1 cellular context compared by ENCODE assay signal in the genomic region with DNA sequence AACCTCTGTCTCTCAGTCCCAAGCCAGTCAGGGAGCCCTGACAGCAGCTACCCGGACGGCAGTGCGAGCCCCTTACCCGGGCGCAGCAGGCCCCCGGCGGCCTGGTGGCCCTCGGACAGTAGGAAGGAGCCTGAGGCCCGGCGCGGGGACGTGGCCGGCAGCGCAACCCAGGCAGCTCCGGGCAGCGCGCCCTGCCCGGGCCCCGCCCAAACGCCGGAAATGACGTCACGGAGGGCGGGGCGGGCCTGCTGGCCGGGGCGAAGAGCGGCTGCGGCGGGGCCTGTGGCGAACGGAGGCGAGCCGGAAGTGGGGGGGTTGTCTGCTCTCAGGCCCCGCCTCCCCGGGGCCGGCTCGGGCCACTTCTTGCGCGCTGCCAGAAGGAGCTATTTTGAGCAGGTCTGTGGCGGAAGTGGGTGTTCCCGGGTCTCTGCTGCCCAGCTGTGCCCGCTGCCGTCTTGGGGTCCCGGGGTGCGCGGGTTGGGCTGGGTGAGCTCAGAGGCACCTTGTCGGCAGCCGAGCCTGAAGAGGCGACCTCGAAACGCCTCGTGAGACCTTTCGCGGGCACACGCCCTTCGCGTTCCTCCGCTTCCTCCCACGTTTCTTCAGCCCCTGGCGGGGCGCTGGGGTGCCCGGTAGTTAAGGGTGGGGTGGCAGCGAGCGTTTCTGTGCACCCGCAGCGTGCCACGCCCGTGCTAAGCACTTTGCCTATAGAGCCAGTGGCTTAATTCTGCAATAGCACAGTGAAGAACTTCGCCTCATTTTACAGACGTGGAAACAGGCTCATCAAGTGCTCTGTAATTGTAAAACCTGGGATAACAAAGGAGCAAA.
TF ChIP-seq lines count a peak whose summit lies in the region.

A gene (minus strand): TSS at position 193 of the 828 bp plus-strand sequence. CDS start 8,206 bp downstream, outside the sequence.

TF ChIP-seq in HEK293, 187 proteins besides CTCF, POLR2A, EP300 and RAD21 (continued from another document and continues in another):
- TF ChIP-seq, protein P1, sequence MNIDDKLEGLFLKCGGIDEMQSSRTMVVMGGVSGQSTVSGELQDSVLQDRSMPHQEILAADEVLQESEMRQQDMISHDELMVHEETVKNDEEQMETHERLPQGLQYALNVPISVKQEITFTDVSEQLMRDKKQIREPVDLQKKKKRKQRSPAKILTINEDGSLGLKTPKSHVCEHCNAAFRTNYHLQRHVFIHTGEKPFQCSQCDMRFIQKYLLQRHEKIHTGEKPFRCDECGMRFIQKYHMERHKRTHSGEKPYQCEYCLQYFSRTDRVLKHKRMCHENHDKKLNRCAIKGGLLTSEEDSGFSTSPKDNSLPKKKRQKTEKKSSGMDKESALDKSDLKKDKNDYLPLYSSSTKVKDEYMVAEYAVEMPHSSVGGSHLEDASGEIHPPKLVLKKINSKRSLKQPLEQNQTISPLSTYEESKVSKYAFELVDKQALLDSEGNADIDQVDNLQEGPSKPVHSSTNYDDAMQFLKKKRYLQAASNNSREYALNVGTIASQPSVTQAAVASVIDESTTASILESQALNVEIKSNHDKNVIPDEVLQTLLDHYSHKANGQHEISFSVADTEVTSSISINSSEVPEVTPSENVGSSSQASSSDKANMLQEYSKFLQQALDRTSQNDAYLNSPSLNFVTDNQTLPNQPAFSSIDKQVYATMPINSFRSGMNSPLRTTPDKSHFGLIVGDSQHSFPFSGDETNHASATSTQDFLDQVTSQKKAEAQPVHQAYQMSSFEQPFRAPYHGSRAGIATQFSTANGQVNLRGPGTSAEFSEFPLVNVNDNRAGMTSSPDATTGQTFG (tag by site-specific recombination; IDR thresholded peaks at IDR 0.05; ENCODE audit: borderline replicate concordance) = no peak
- TF ChIP-seq ZBTB20 (tag by site-specific recombination; IDR thresholded peaks at IDR 0.05) = peak; percentile 65; the same call in 1 of the 2 replicates
- no peak for TF ChIP-seq ZNF426 (tag by site-specific recombination; IDR thresholded peaks at IDR 0.05)
- TF ChIP-seq ZBTB1 (tag by site-specific recombination; IDR thresholded peaks at IDR 0.05) = no peak
- TF ChIP-seq IKZF3 (tag by site-specific recombination; IDR thresholded peaks at IDR 0.05) = no peak
- no peak for TF ChIP-seq ZNF10 (tag by site-specific recombination; IDR thresholded peaks at IDR 0.05)
- TF ChIP-seq ZBTB48 (tag by site-specific recombination; IDR thresholded peaks at IDR 0.05) = 0 out of 2 replicates have a peak, but pooled peaks have one; percentile 25
- no peak for TF ChIP-seq ZNF175 (tag by site-specific recombination; IDR thresholded peaks at IDR 0.05)
- TF ChIP-seq ZNF23 (tag by site-specific recombination; IDR thresholded peaks at IDR 0.05; ENCODE audit: borderline replicate concordance) = no peak
- TF ChIP-seq ZNF626 (tag by site-specific recombination; IDR thresholded peaks at IDR 0.05) = no peak
- no peak for TF ChIP-seq ZNF157 (tag by site-specific recombination; IDR thresholded peaks at IDR 0.05)
- no peak for TF ChIP-seq ZNF701 (tag by site-specific recombination; IDR thresholded peaks at IDR 0.05)
- TF ChIP-seq, protein P2, sequence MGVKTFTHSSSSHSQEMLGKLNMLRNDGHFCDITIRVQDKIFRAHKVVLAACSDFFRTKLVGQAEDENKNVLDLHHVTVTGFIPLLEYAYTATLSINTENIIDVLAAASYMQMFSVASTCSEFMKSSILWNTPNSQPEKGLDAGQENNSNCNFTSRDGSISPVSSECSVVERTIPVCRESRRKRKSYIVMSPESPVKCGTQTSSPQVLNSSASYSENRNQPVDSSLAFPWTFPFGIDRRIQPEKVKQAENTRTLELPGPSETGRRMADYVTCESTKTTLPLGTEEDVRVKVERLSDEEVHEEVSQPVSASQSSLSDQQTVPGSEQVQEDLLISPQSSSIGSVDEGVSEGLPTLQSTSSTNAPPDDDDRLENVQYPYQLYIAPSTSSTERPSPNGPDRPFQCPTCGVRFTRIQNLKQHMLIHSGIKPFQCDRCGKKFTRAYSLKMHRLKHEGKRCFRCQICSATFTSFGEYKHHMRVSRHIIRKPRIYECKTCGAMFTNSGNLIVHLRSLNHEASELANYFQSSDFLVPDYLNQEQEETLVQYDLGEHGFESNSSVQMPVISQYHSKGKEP (tag by site-specific recombination; IDR thresholded peaks at IDR 0.05) = no peak
- peak; percentile 25; the same call in 1 of the 2 replicates for TF ChIP-seq ZSCAN30 (tag by site-specific recombination; IDR thresholded peaks at IDR 0.05)
- TF ChIP-seq, protein P3, sequence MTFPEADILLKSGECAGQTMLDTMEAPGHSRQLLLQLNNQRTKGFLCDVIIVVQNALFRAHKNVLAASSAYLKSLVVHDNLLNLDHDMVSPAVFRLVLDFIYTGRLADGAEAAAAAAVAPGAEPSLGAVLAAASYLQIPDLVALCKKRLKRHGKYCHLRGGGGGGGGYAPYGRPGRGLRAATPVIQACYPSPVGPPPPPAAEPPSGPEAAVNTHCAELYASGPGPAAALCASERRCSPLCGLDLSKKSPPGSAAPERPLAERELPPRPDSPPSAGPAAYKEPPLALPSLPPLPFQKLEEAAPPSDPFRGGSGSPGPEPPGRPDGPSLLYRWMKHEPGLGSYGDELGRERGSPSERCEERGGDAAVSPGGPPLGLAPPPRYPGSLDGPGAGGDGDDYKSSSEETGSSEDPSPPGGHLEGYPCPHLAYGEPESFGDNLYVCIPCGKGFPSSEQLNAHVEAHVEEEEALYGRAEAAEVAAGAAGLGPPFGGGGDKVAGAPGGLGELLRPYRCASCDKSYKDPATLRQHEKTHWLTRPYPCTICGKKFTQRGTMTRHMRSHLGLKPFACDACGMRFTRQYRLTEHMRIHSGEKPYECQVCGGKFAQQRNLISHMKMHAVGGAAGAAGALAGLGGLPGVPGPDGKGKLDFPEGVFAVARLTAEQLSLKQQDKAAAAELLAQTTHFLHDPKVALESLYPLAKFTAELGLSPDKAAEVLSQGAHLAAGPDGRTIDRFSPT (tag by site-specific recombination; IDR thresholded peaks at IDR 0.05) = peak; percentile 92
- TF ChIP-seq, protein P4, sequence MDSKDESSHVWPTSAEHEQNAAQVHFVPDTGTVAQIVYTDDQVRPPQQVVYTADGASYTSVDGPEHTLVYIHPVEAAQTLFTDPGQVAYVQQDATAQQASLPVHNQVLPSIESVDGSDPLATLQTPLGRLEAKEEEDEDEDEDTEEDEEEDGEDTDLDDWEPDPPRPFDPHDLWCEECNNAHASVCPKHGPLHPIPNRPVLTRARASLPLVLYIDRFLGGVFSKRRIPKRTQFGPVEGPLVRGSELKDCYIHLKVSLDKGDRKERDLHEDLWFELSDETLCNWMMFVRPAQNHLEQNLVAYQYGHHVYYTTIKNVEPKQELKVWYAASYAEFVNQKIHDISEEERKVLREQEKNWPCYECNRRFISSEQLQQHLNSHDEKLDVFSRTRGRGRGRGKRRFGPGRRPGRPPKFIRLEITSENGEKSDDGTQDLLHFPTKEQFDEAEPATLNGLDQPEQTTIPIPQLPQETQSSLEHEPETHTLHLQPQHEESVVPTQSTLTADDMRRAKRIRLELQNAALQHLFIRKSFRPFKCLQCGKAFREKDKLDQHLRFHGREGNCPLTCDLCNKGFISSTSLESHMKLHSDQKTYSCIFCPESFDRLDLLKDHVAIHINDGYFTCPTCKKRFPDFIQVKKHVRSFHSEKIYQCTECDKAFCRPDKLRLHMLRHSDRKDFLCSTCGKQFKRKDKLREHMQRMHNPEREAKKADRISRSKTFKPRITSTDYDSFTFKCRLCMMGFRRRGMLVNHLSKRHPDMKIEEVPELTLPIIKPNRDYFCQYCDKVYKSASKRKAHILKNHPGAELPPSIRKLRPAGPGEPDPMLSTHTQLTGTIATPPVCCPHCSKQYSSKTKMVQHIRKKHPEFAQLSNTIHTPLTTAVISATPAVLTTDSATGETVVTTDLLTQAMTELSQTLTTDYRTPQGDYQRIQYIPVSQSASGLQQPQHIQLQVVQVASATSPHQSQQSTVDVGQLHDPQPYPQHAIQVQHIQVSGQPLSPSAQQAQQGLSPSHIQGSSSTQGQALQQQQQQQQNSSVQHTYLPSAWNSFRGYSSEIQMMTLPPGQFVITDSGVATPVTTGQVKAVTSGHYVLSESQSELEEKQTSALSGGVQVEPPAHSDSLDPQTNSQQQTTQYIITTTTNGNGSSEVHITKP (tag by site-specific recombination; IDR thresholded peaks at IDR 0.05) = 0 out of 2 replicates have a peak, but pooled peaks have one; percentile 10
- TF ChIP-seq MZF1 (tag by site-specific recombination; IDR thresholded peaks at IDR 0.05; ENCODE audit: borderline replicate concordance) = no peak
- no peak for TF ChIP-seq ZNF324 (tag by site-specific recombination; IDR thresholded peaks at IDR 0.05)
- TF ChIP-seq, protein P5, sequence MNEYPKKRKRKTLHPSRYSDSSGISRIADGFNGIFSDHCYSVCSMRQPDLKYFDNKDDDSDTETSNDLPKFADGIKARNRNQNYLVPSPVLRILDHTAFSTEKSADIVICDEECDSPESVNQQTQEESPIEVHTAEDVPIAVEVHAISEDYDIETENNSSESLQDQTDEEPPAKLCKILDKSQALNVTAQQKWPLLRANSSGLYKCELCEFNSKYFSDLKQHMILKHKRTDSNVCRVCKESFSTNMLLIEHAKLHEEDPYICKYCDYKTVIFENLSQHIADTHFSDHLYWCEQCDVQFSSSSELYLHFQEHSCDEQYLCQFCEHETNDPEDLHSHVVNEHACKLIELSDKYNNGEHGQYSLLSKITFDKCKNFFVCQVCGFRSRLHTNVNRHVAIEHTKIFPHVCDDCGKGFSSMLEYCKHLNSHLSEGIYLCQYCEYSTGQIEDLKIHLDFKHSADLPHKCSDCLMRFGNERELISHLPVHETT (tag by site-specific recombination; IDR thresholded peaks at IDR 0.05) = no peak
- TF ChIP-seq, protein P6, sequence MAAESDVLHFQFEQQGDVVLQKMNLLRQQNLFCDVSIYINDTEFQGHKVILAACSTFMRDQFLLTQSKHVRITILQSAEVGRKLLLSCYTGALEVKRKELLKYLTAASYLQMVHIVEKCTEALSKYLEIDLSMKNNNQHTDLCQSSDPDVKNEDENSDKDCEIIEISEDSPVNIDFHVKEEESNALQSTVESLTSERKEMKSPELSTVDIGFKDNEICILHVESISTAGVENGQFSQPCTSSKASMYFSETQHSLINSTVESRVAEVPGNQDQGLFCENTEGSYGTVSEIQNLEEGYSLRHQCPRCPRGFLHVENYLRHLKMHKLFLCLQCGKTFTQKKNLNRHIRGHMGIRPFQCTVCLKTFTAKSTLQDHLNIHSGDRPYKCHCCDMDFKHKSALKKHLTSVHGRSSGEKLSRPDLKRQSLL (tag by site-specific recombination; IDR thresholded peaks at IDR 0.05) = no peak
- TF ChIP-seq ZNF335 (tag by site-specific recombination; conservative IDR thresholded peaks at IDR 0.05) = peak; percentile 67; the same call in 1 of the 2 replicates
- 0 out of 2 replicates have a peak, but pooled peaks have one; percentile 46 for TF ChIP-seq ZNF660 (tag by site-specific recombination; IDR thresholded peaks at IDR 0.05)
- TF ChIP-seq ZXDB (tag by site-specific recombination; IDR thresholded peaks at IDR 0.05) = peak; percentile 57; the same call in 1 of the 2 replicates
- TF ChIP-seq ZEB2 (tag by site-specific recombination; IDR thresholded peaks at IDR 0.05) = peak; percentile 74
- peak; percentile 63; the same call in 1 of the 2 replicates for TF ChIP-seq ZNF423 (tag by site-specific recombination; IDR thresholded peaks at IDR 0.05)
- TF ChIP-seq, protein P7, sequence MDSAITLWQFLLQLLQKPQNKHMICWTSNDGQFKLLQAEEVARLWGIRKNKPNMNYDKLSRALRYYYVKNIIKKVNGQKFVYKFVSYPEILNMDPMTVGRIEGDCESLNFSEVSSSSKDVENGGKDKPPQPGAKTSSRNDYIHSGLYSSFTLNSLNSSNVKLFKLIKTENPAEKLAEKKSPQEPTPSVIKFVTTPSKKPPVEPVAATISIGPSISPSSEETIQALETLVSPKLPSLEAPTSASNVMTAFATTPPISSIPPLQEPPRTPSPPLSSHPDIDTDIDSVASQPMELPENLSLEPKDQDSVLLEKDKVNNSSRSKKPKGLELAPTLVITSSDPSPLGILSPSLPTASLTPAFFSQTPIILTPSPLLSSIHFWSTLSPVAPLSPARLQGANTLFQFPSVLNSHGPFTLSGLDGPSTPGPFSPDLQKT (IDR thresholded peaks at IDR 0.05; ENCODE audit: borderline replicate concordance, low read depth, low read length) = peak; percentile 68; the same call in 1 of the 2 replicates
- TF ChIP-seq ZBTB7A (tag by site-specific recombination; IDR thresholded peaks at IDR 0.05; ENCODE audit: low read depth) = no peak; the same call in 1 of the 2 replicates
- TF ChIP-seq, protein P8, sequence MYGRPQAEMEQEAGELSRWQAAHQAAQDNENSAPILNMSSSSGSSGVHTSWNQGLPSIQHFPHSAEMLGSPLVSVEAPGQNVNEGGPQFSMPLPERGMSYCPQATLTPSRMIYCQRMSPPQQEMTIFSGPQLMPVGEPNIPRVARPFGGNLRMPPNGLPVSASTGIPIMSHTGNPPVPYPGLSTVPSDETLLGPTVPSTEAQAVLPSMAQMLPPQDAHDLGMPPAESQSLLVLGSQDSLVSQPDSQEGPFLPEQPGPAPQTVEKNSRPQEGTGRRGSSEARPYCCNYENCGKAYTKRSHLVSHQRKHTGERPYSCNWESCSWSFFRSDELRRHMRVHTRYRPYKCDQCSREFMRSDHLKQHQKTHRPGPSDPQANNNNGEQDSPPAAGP (tag by site-specific recombination; IDR thresholded peaks at IDR 0.05) = peak; percentile 65
- TF ChIP-seq ZBTB17 (tag by site-specific recombination; IDR thresholded peaks at IDR 0.05) = no peak; the same call in 1 of the 2 replicates
- TF ChIP-seq KLF9 (tag by site-specific recombination; IDR thresholded peaks at IDR 0.05; ENCODE audit: low read depth) = peak; percentile 46; the same call in 1 of the 2 replicates
- TF ChIP-seq WT1 (tag by site-specific recombination; IDR thresholded peaks at IDR 0.05) = no peak
- TF ChIP-seq ZNF629 (tag by site-specific recombination; IDR thresholded peaks at IDR 0.05) = peak; percentile 42; the same call in 1 of the 2 replicates
- peak; percentile 72 for TF ChIP-seq ZFHX2 (tag by site-specific recombination; conservative IDR thresholded peaks at IDR 0.05)
- no peak for TF ChIP-seq ZNF48 (tag by site-specific recombination; IDR thresholded peaks at IDR 0.05)
- no peak for TF ChIP-seq ZNF169 (tag by site-specific recombination; IDR thresholded peaks at IDR 0.05)
- TF ChIP-seq KLF1 (tag by site-specific recombination; IDR thresholded peaks at IDR 0.05) = peak; percentile 89
- TF ChIP-seq ZNF776 (tag by site-specific recombination; IDR thresholded peaks at IDR 0.05; ENCODE audit: borderline replicate concordance) = no peak
- TF ChIP-seq ZNF555 (tag by site-specific recombination; conservative IDR thresholded peaks at IDR 0.05) = no peak
- no peak for TF ChIP-seq ZNF558 (tag by site-specific recombination; IDR thresholded peaks at IDR 0.05)
- peak; percentile 52 for TF ChIP-seq EGR2 (tag by site-specific recombination; IDR thresholded peaks at IDR 0.05; ENCODE audit: low read depth)
- TF ChIP-seq ZIC2 (tag by site-specific recombination; IDR thresholded peaks at IDR 0.05) = peak; percentile 38; the same call in 1 of the 2 replicates
- peak; percentile 82 for TF ChIP-seq KLF8 (tag by site-specific recombination; IDR thresholded peaks at IDR 0.05)
- no peak for TF ChIP-seq OSR2 (tag by site-specific recombination; IDR thresholded peaks at IDR 0.05)
- TF ChIP-seq ZNF585B (tag by site-specific recombination; IDR thresholded peaks at IDR 0.05) = no peak
- TF ChIP-seq ZNF174 (tag by site-specific recombination; IDR thresholded peaks at IDR 0.05) = no peak
- peak; percentile 69; the same call in 1 of the 2 replicates for TF ChIP-seq KLF16 (tag by site-specific recombination; IDR thresholded peaks at IDR 0.05)
